Comparison of ENCODE assay signal across 26 cellular contexts in genomic region chr1:230429072-230429735, GRCh38. TPM values are rescaled to one million over a fixed set of nuclear protein-coding genes. Genes with fewer than 3 reads are reported as not detected.
DNase-seq lines count a peak whose midpoint lies in the region; ATAC-seq and TF ChIP-seq lines count a peak whose summit lies in the region.
"Had no signal": no experiment of that assay in that cellular context is flagged by ENCODE, and none has a peak within 500 bp of the region (broad histone marks: within the 10 kb centered on the region; RNA-seq: fewer than 3 reads in every experiment).

No MANE protein-coding gene starts in this region.

- H3K4me1 ChIP-seq in lower lobe of right lung = peaks cover 12% of the 10 kb centered on the region
- H3K4me1 ChIP-seq: breast epithelium, prostate gland had no signal

- no peak for TF ChIP-seq CTCF in lower lobe of right lung (IDR thresholded peaks at IDR 0.05)

- H3K27ac ChIP-seq in lower lobe of right lung = no peak overlapping the region
- H3K27ac ChIP-seq: breast epithelium, epithelial cell of prostate, prostate gland, testis had no signal

- H3K36me3 ChIP-seq in lower lobe of right lung = no peaks in the 10 kb centered on the region
- H3K36me3 ChIP-seq: breast epithelium, prostate gland had no signal

- DNase-seq in CD1c-positive myeloid dendritic cell (ENCODE audit: extremely low spot score) = peak; percentile 40
- DNase-seq in KBM-7 = peak; percentile 35
- DNase-seq in SKM-1 treated with dmso at 0.1 percent for 144 hours (lab: John Stamatoyannopoulos, UW; ENCODE audit: unreplicated experiment) = peak; percentile 73
- DNase-seq in medulla oblongata (ENCODE audit: extremely low spot score) = peak; percentile 71
- DNase-seq in posterior vena cava (ENCODE audit: low spot score) = no peak
- no peak for DNase-seq in lower lobe of right lung
- no peak for DNase-seq in activated CD8-positive, alpha-beta memory T cell treated with anti-CD3 and anti-CD28 coated beads, Interleukin-2, amount 50 U/mL, for 4 hours
- DNase-seq: activated CD4-positive, alpha-beta T cell treated with anti-CD3 and anti-CD28 coated beads, Interleukin-2, amount 50 U/mL, for 4 hours; C1 segment of cervical spinal cord; effector CD8-positive, alpha-beta T cell; kidney; mammary epithelial cell; NCI-H1417; NCI-H2107; NCI-H446 treated with DMSO at 0.1 percent for 48 hours; NCI-H82; PC-3; stimulated activated CD4-positive, alpha-beta T cell treated with anti-CD3 and anti-CD28 coated beads, Interleukin-15, amount 100 ng/mL, for 24 hours; stimulated activated naive B cell treated with anti-CD40 and anti-IgM and Interleukin-4, amounts not matched to agents 10 μg/mL and 1 μg/mL and 100 μg/mL, for 72 hours; T-helper 1 cell; testis had no signal

- in situ Hi-C loops in KBM-7 (cut with MboI; ENCODE audit: low pct_unique_long_range_greater_than_20kb, low sequenced_read_pairs) = no loop called here

- H3K27me3 ChIP-seq in lower lobe of right lung (ENCODE audit: low read depth) = peaks cover 39% of the 10 kb centered on the region
- H3K27me3 ChIP-seq: testis had no signal

- no peak overlapping the region for H3K4me3 ChIP-seq in lower lobe of right lung
- H3K4me3 ChIP-seq: breast epithelium, prostate gland, testis had no signal

- no peaks in the 10 kb centered on the region for H3K9me3 ChIP-seq in lower lobe of right lung
- H3K9me3 ChIP-seq: breast epithelium, prostate gland, testis had no signal

- ATAC-seq in lower lobe of right lung (no peak), GM21515 (IDR thresholded peaks at IDR 0.05; ENCODE audit: unreplicated experiment) (no peak)
- ATAC-seq: PC-3; sciatic nerve; stimulated activated naive B cell treated with anti-CD40 and anti-IgM and Interleukin-4, amounts not matched to agents 10 μg/mL and 1 μg/mL and 100 μg/mL, for 72 hours had no signal

- intact Hi-C loops in posterior vena cava (cut with DNase I) (no loop called here), lower lobe of right lung (cut with DNase I) (no loop called here)

RNA-seq across cellular contexts. Expression of gene PGBD5, which starts 3.1 kb away (rescaled TPM):
- total RNA-seq in posterior vena cava = under 1 TPM; 0.43 to 0.56 TPM
- 2.3 TPM for total RNA-seq in lower lobe of right lung

Comparison
In these comparisons a context has a peak if more than half of its experiments do, and no peak if none do; other contexts are left out.
1. DNase-seq: peak in CD1c-positive myeloid dendritic cell (single experiment), KBM-7 (single experiment), SKM-1 treated with dmso at 0.1 percent for 144 hours (single experiment) and medulla oblongata (single experiment); none in posterior vena cava (single experiment), lower lobe of right lung (single experiment) and activated CD8-positive, alpha-beta memory T cell treated with anti-CD3 and anti-CD28 coated beads, Interleukin-2, amount 50 U/mL, for 4 hours (single experiment).